Comparison of ENCODE assay signal across 8 cellular contexts in the genomic region with DNA sequence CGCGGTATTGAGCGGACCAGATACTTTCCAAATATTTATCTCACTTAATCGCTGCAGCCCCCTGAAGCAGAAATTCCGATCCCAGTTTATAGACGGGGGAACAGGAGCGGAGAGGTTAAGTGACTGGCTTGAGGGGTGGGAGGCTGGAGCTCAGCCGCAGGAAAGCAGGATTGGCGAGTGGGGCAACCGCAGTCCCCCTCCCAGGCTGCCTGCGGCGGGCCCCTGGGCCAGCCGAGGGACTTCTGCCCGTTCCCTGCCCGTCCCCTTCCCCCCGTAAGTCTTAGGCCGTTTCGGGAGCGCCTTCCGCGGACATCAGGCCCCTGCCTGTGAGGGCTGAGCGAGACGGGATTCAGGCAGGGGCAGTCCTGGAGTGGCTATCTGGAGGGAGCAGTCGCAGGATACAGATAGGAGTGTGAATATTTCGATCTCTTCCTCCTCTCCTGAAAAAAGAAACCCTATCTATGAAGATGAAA. TPM values are rescaled to one million over a fixed set of nuclear protein-coding genes. Genes with fewer than 3 reads are reported as not detected.
A peak's percentile ranks its signal among the peaks of the same experiment; 100 is the strongest.
DNase-seq lines count a peak whose midpoint lies in the region; ATAC-seq and TF ChIP-seq lines count a peak whose summit lies in the region.

No MANE protein-coding gene starts in this region.

- no peaks in the 10 kb centered on the region; the same call in 1 of the 2 replicates for H3K4me1 ChIP-seq in iPS DF 6.9 (ENCODE audit: control insufficient read depth, insufficient read depth, low read length)
- peaks cover 26 to 34% (median 26%) of the 10 kb centered on the region in 3 donors for H3K4me1 ChIP-seq in skeletal muscle tissue (ENCODE audit: control insufficient read depth in 3 of 3, insufficient read depth in 3 of 3, low read length in 3 of 3)

- no peaks in the 10 kb centered on the region for H3K36me3 ChIP-seq in iPS DF 6.9 (ENCODE audit: control insufficient read depth, insufficient read depth, low read length)
- H3K36me3 ChIP-seq in skeletal muscle tissue (ENCODE audit: control insufficient read depth in 3 of 3, insufficient read depth in 3 of 3, low read length in 3 of 3): peaks cover 0 to under 1% (median 0%) of the 10 kb centered on the region in 3 donors

- H3K27ac Mint-ChIP-seq in activated naive CD8-positive, alpha-beta T cell treated with anti-CD3 and anti-CD28 coated beads, Interleukin-2, amount 50 U/mL, for 24 hours: peak overlapping the region; percentile 48

- no peak overlapping the region for H3K27ac ChIP-seq in iPS DF 6.9 (ENCODE audit: low read length)
- peak overlapping the region; percentile 78 for H3K27ac ChIP-seq in skeletal muscle tissue (ENCODE audit: low read depth, low read length)

- peaks cover 53% of the 10 kb centered on the region for H3K4me1 Mint-ChIP-seq in activated naive CD8-positive, alpha-beta T cell treated with anti-CD3 and anti-CD28 coated beads, Interleukin-2, amount 50 U/mL, for 24 hours

- ATAC-seq in activated naive CD8-positive, alpha-beta T cell treated with anti-CD3 and anti-CD28 coated beads, Interleukin-2, amount 50 U/mL, for 24 hours: no peak
- no peak for ATAC-seq in GM21717 (IDR thresholded peaks at IDR 0.05; ENCODE audit: unreplicated experiment)

- peak overlapping the region; percentile 85 to 91 (median 86) for H3K9ac ChIP-seq in skeletal muscle tissue (ENCODE audit: low read depth in 1 of 3, low read length in 3 of 3)

- peaks cover 34% of the 10 kb centered on the region for H3K27me3 Mint-ChIP-seq in activated naive CD8-positive, alpha-beta T cell treated with anti-CD3 and anti-CD28 coated beads, Interleukin-2, amount 50 U/mL, for 24 hours

- no peak for TF ChIP-seq CTCF in LNCaP clone FGC (IDR thresholded peaks at IDR 0.05; ENCODE audit: control insufficient read depth, extremely low read depth, insufficient read depth)

- no peaks in the 10 kb centered on the region for H3K9me3 Mint-ChIP-seq in activated naive CD8-positive, alpha-beta T cell treated with anti-CD3 and anti-CD28 coated beads, Interleukin-2, amount 50 U/mL, for 24 hours

- H3K9me3 ChIP-seq in iPS DF 6.9 (ENCODE audit: control insufficient read depth, insufficient read depth, low read length) (no peaks in the 10 kb centered on the region), skeletal muscle tissue (ENCODE audit: control insufficient read depth in 3 of 3, low read length in 3 of 3) (no peaks in the 10 kb centered on the region)

- no peaks in the 10 kb centered on the region; the same call in 1 of the 2 replicates for H3K27me3 ChIP-seq in iPS DF 6.9 (ENCODE audit: control insufficient read depth, insufficient read depth, low read length)
- no peaks in the 10 kb centered on the region for H3K27me3 ChIP-seq in skeletal muscle tissue (ENCODE audit: control insufficient read depth in 3 of 3, insufficient read depth in 3 of 3, low read length in 3 of 3)

- H3K36me3 Mint-ChIP-seq in activated naive CD8-positive, alpha-beta T cell treated with anti-CD3 and anti-CD28 coated beads, Interleukin-2, amount 50 U/mL, for 24 hours (ENCODE audit: low read depth): peaks cover 23% of the 10 kb centered on the region

- DNase-seq in ELF-1 (ENCODE audit: low read depth, low spot score) (peak; percentile 71), LNCaP clone FGC (ENCODE audit: low read depth) (no peak), iPS DF 6.9 (ENCODE audit: low read depth, low spot score) (no peak), globus pallidus (ENCODE audit: low spot score) (no peak)
- peak; percentile 4 for DNase-seq in activated naive CD8-positive, alpha-beta T cell treated with anti-CD3 and anti-CD28 coated beads, Interleukin-2, amount 50 U/mL, for 24 hours
- no peak for DNase-seq in stimulated activated naive CD4-positive, alpha-beta T cell (lab: John Stamatoyannopoulos, UW)

- H3K4me3 ChIP-seq in LNCaP clone FGC (ENCODE audit: low read depth, low read length) (peak overlapping the region; percentile 71), iPS DF 6.9 (ENCODE audit: low read length) (peak overlapping the region; percentile 83), skeletal muscle tissue (ENCODE audit: low read length in 3 of 3) (peak overlapping the region; percentile 80 to 89 (median 83))

- no CpG with 5 or more reads among the region's 25 CpGs for WGBS in iPS DF 6.9 (ENCODE audit: insufficient coverage, insufficient read length)

- peak overlapping the region; percentile 89 for H3K4me3 Mint-ChIP-seq in activated naive CD8-positive, alpha-beta T cell treated with anti-CD3 and anti-CD28 coated beads, Interleukin-2, amount 50 U/mL, for 24 hours

RNA-seq across cellular contexts. Expression of gene STRIP2, which starts 0.7 kb away (rescaled TPM):
- 5.2 TPM for total RNA-seq in skeletal muscle tissue

Comparison
In these comparisons a context has a peak if more than half of its experiments do, and no peak if none do; other contexts are left out.
1. DNase-seq: peak in ELF-1 (single experiment) and activated naive CD8-positive, alpha-beta T cell treated with anti-CD3 and anti-CD28 coated beads, Interleukin-2, amount 50 U/mL, for 24 hours (single experiment); none in LNCaP clone FGC (single experiment), iPS DF 6.9 (single experiment), stimulated activated naive CD4-positive, alpha-beta T cell (0 of 6) and globus pallidus (single experiment).
2. Peak in every context shown above with its lines, with median percentiles within 50 percentile points of each other: H3K4me3 ChIP-seq.